ENCODE assay signal across 24 cellular contexts in the genomic region with DNA sequence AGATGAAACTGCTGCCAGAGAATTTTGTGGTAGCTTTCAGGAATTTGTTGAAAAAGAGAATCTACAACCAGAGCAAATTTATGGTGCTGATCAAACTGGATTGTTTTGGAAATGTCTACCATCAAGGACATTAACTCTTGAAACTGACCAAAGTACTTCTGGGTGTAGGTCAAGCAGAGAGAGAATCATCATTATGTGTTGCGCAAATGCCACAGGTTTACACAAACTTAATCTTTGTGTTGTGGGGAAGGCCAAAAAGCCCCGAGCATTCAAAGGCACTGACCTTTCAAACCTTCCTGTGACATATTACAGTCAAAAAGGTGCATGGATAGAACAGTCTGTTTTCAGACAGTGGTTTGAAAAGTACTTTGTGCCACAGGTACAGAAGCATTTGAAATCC. TPM values are rescaled to one million over a fixed set of nuclear protein-coding genes. Genes with fewer than 3 reads are reported as not detected.
DNase-seq lines count a peak whose midpoint lies in the region; FAIRE-seq and TF ChIP-seq lines count a peak whose summit lies in the region.
"Had no signal": no experiment of that assay in that cellular context is flagged by ENCODE, and none has a peak within 500 bp of the region (broad histone marks: within the 10 kb centered on the region; RNA-seq: fewer than 3 reads in every experiment).

No MANE protein-coding gene starts in this region.

- H3K79me1 ChIP-seq in trophoblast cell (ENCODE audit: low read length), result peaks cover 6% of the 10 kb centered on the region

- H4K12ac ChIP-seq in trophoblast cell (ENCODE audit: low read depth, low read length), result no peak overlapping the region

- no peak overlapping the region for H3K4ac ChIP-seq in trophoblast cell (ENCODE audit: low read depth, low read length)

- H3K4me3 ChIP-seq in Caco-2 (ENCODE audit: low read depth, low read length) (no peak overlapping the region), OCI-LY3 (ENCODE audit: low read length) (no peak overlapping the region), keratinocyte (ENCODE audit: control insufficient read depth in 2 of 3, extremely low read depth in 1 of 3, insufficient read depth in 2 of 3, low read depth in 1 of 3, low read length in 3 of 3) (no peak overlapping the region), trophoblast cell (ENCODE audit: low read depth, low read length) (no peak overlapping the region)
- H3K4me3 ChIP-seq: A549, K562 had no signal

- DNase-seq in Caco-2 (no peak), keratinocyte (ENCODE audit: low read depth, low spot score) (no peak), trophoblast cell (no peak)
- no peak for DNase-seq in activated CD4-positive, alpha-beta T cell treated with anti-CD3 and anti-CD28 coated beads for 1 hour
- no peak for DNase-seq in stimulated activated CD4-positive, alpha-beta T cell treated with anti-CD3 and anti-CD28 coated beads, Interleukin-4, amount 100 ng/mL, for 1 hour
- DNase-seq in activated CD4-positive, alpha-beta memory T cell treated with anti-CD3 and anti-CD28 coated beads for 36 hours, result no peak
- DNase-seq: BE2C; CD4-positive, CD25-positive, alpha-beta regulatory T cell; COR-L47; DND-41; NCI-H1105 treated with DMSO at 0.1 percent for 48 hours; NCI-H2081; NCI-H2171; NCI-H345; NCI-H524; NCI-H774; NK-92 treated with Interleukin-12 subunit alpha and Interleukin-12 subunit beta, amount 100 ng/mL, for 24 hours; Peyer's patch; SJCRH30 had no signal

- H3K27me3 ChIP-seq in Caco-2 (replicated peaks; ENCODE audit: control insufficient read depth, insufficient read depth, low read length), result no peaks in the 10 kb centered on the region
- no peaks in the 10 kb centered on the region for H3K27me3 ChIP-seq in OCI-LY3 (ENCODE audit: low read depth, low read length)
- peaks cover 16% of the 10 kb centered on the region for H3K27me3 ChIP-seq in keratinocyte (ENCODE audit: control insufficient read depth, extremely low read depth, insufficient read depth, low read length)
- no peaks in the 10 kb centered on the region for H3K27me3 ChIP-seq in trophoblast cell (ENCODE audit: insufficient read depth, low read length)
- H3K27me3 ChIP-seq: Peyer's patch, SJCRH30 had no signal

- H3K4me1 ChIP-seq in Caco-2 (peaks cover 25% of the 10 kb centered on the region), OCI-LY3 (ENCODE audit: low read length) (peaks cover 25% of the 10 kb centered on the region), keratinocyte (ENCODE audit: control insufficient read depth, extremely low read depth, insufficient read depth, low read length) (peaks cover 12% of the 10 kb centered on the region), trophoblast cell (ENCODE audit: control insufficient read depth in 1 of 2, insufficient read depth in 2 of 2, low read length in 2 of 2) (peaks cover 5 to 9% of the 10 kb centered on the region in 2 experiments)
- H3K4me1 ChIP-seq: BE2C had no signal

- H3K36me3 Mint-ChIP-seq in Caco-2 (ENCODE audit: insufficient read depth, unreplicated experiment), result peaks cover 50% of the 10 kb centered on the region
- peaks cover 15% of the 10 kb centered on the region for H3K36me3 Mint-ChIP-seq in activated CD4-positive, alpha-beta memory T cell treated with anti-CD3 and anti-CD28 coated beads for 36 hours

- H2BK5ac ChIP-seq in trophoblast cell (ENCODE audit: low read depth, low read length, poor library complexity), result no peak overlapping the region

- H3K79me2 ChIP-seq in OCI-LY3 (ENCODE audit: low read length) (peaks cover 11% of the 10 kb centered on the region), keratinocyte (ENCODE audit: control insufficient read depth, insufficient read depth, low read length) (peaks cover 6% of the 10 kb centered on the region), trophoblast cell (ENCODE audit: control insufficient read depth, insufficient read depth, low read length, poor library complexity) (peaks cover 4% of the 10 kb centered on the region)

- POLR2A ChIA-PET in Caco-2 (lab: Charles Lee), result no interaction called here
- POLR2A ChIA-PET in activated CD4-positive, alpha-beta memory T cell treated with anti-CD3 and anti-CD28 coated beads for 36 hours (lab: Charles Lee), result no interaction called here

- TF ChIP-seq CTCF in Caco-2 (IDR thresholded peaks at IDR 0.05; ENCODE audit: insufficient read depth in 1 of 2, low read depth in 1 of 2, low read length in 1 of 2, severe bottlenecking in 1 of 2, unreplicated experiment in 1 of 2), result no peak
- TF ChIP-seq CTCF in OCI-LY3 (IDR thresholded peaks at IDR 0.05; ENCODE audit: low read depth, low read length), result no peak
- TF ChIP-seq CTCF in keratinocyte (optimal IDR thresholded peaks at IDR 0.05 in 1 of 3, IDR thresholded peaks at IDR 0.05 in 1 of 3, conservative IDR thresholded peaks at IDR 0.05 in 1 of 3; ENCODE audit: extremely low read depth in 1 of 3, insufficient read depth in 2 of 3, low read length in 3 of 3), result no peak

- no peak overlapping the region for H2BK120ac ChIP-seq in trophoblast cell (ENCODE audit: insufficient read depth, low read length, poor library complexity)

- H2BK12ac ChIP-seq in trophoblast cell (ENCODE audit: low read length), result no peak overlapping the region

- H2AFZ ChIP-seq in OCI-LY3 (ENCODE audit: low read depth, low read length) (no peak overlapping the region), keratinocyte (ENCODE audit: control insufficient read depth, low read length) (no peak overlapping the region), trophoblast cell (ENCODE audit: insufficient read depth, low read length, poor library complexity) (no peak overlapping the region)

- CTCF ChIA-PET in Caco-2 (lab: Charles Lee), result no interaction called here
- CTCF ChIA-PET in activated CD4-positive, alpha-beta memory T cell treated with anti-CD3 and anti-CD28 coated beads for 36 hours (lab: Charles Lee), result no interaction called here

- peaks cover 31% of the 10 kb centered on the region for H3K4me1 Mint-ChIP-seq in Caco-2 (ENCODE audit: low read depth, unreplicated experiment)
- peaks cover 15% of the 10 kb centered on the region for H3K4me1 Mint-ChIP-seq in activated CD4-positive, alpha-beta memory T cell treated with anti-CD3 and anti-CD28 coated beads for 36 hours (ENCODE audit: low read depth)

- H4K20me1 ChIP-seq in OCI-LY3 (ENCODE audit: insufficient read depth, low read length) (no peaks in the 10 kb centered on the region), keratinocyte (ENCODE audit: control insufficient read depth, extremely low read depth, insufficient read depth, low read length) (no peaks in the 10 kb centered on the region)

- no peak overlapping the region for H3K14ac ChIP-seq in trophoblast cell (ENCODE audit: low read length)

- no peaks in the 10 kb centered on the region for H3K9me1 ChIP-seq in keratinocyte (ENCODE audit: control insufficient read depth, extremely low read depth, insufficient read depth, low read length)

- FAIRE-seq in keratinocyte (lab: Jason Lieb, UNC), result peak; percentile 46
- FAIRE-seq: A549, GM12892, H54, K562 had no signal

- dilution Hi-C loops in keratinocyte (cut with MboI; ENCODE audit: extremely low pct_ligation_motif_present, low sequenced_read_pairs), result no loop called here

- H3K27ac Mint-ChIP-seq in Caco-2 (ENCODE audit: unreplicated experiment), result peak overlapping the region; percentile 96
- no peak overlapping the region for H3K27ac Mint-ChIP-seq in activated CD4-positive, alpha-beta memory T cell treated with anti-CD3 and anti-CD28 coated beads for 36 hours
- H3K27ac Mint-ChIP-seq: CD4-positive, CD25-positive, alpha-beta regulatory T cell had no signal

- no peak overlapping the region for H3K18ac ChIP-seq in trophoblast cell (ENCODE audit: low read length)

- intact Hi-C loops in Caco-2 (cut with micrococcal nuclease; ENCODE audit: unreplicated experiment), result loop anchor here (2.0 to 5.0 kb wide), 2 partner anchors 15 to 56 kb away; a partner anchor contains a TSS
- intact Hi-C loops in activated CD4-positive, alpha-beta memory T cell treated with anti-CD3 and anti-CD28 coated beads for 36 hours (cut with micrococcal nuclease), result loop anchor here (5.0 to 10.0 kb wide), 5 partner anchors 149 to 724 kb away; a partner anchor contains a TSS

- no peaks in the 10 kb centered on the region for H3K27me3 Mint-ChIP-seq in Caco-2 (ENCODE audit: insufficient read depth, unreplicated experiment)
- H3K27me3 Mint-ChIP-seq in activated CD4-positive, alpha-beta memory T cell treated with anti-CD3 and anti-CD28 coated beads for 36 hours, result peaks cover 11% of the 10 kb centered on the region

- H3K4me3 Mint-ChIP-seq in Caco-2 (ENCODE audit: unreplicated experiment), result peak overlapping the region; percentile 98
- H3K4me3 Mint-ChIP-seq in activated CD4-positive, alpha-beta memory T cell treated with anti-CD3 and anti-CD28 coated beads for 36 hours, result no peak overlapping the region

- H3K4me2 ChIP-seq in OCI-LY3 (ENCODE audit: low read length), result peak overlapping the region; percentile 55; the same call in 1 of the 2 replicates
- H3K4me2 ChIP-seq in keratinocyte (ENCODE audit: control insufficient read depth, extremely low read depth, insufficient read depth, low read depth, low read length), result no peak overlapping the region
- no peak overlapping the region for H3K4me2 ChIP-seq in trophoblast cell (ENCODE audit: low read length)

- BruUV-seq in Caco-2 (replicated peaks; lab: Mats Ljungman, UMichigan), result no TSS peak

- H3K9me3 ChIP-seq in Caco-2 (no peaks in the 10 kb centered on the region), OCI-LY3 (ENCODE audit: insufficient read depth, low read length) (peaks cover 30% of the 10 kb centered on the region), keratinocyte (ENCODE audit: control insufficient read depth, low read depth, low read length) (no peaks in the 10 kb centered on the region), trophoblast cell (ENCODE audit: insufficient read depth, low read depth, low read length) (no peaks in the 10 kb centered on the region)
- H3K9me3 ChIP-seq: BE2C, Peyer's patch, SJCRH30 had no signal

- H4K8ac ChIP-seq in trophoblast cell (ENCODE audit: low read depth, low read length), result no peak overlapping the region

- H3K27ac ChIP-seq in OCI-LY3 (ENCODE audit: low read length), result no peak overlapping the region; the same call in 1 of the 2 replicates
- H3K27ac ChIP-seq in keratinocyte (ENCODE audit: control insufficient read depth, insufficient read depth, low read length), result no peak overlapping the region
- peak overlapping the region; percentile 50 for H3K27ac ChIP-seq in trophoblast cell (ENCODE audit: low read depth, low read length)
- H3K27ac ChIP-seq: A549, Peyer's patch, SJCRH30 had no signal

- H3K9ac ChIP-seq in OCI-LY3 (ENCODE audit: low read length) (no peak overlapping the region), keratinocyte (ENCODE audit: control insufficient read depth, extremely low read depth, insufficient read depth, low read length) (no peak overlapping the region), trophoblast cell (ENCODE audit: low read length) (no peak overlapping the region)

- no CpG with 5 or more reads among the region's 2 CpGs for WGBS in trophoblast cell (ENCODE audit: extremely low coverage, insufficient coverage, insufficient read length)

- H4K91ac ChIP-seq in trophoblast cell (ENCODE audit: low read depth, low read length), result no peak overlapping the region

- H3K9me3 Mint-ChIP-seq in Caco-2 (ENCODE audit: unreplicated experiment), result no peaks in the 10 kb centered on the region
- H3K9me3 Mint-ChIP-seq in activated CD4-positive, alpha-beta memory T cell treated with anti-CD3 and anti-CD28 coated beads for 36 hours, result peaks cover 25% of the 10 kb centered on the region

- peaks cover 1% of the 10 kb centered on the region; the same call in 1 of the 2 replicates for H3K36me3 ChIP-seq in Caco-2 (ENCODE audit: control insufficient read depth, insufficient read depth, low read length)
- H3K36me3 ChIP-seq in OCI-LY3 (replicated peaks; ENCODE audit: low read depth, low read length), result peaks cover 50% of the 10 kb centered on the region
- peaks cover 0 to 8% of the 10 kb centered on the region in 2 experiments for H3K36me3 ChIP-seq in keratinocyte (ENCODE audit: control insufficient read depth in 2 of 2, extremely low read depth in 1 of 2, insufficient read depth in 2 of 2, low read length in 2 of 2)
- peaks cover 0 to 2% of the 10 kb centered on the region in 2 experiments for H3K36me3 ChIP-seq in trophoblast cell (ENCODE audit: control insufficient read depth in 1 of 2, insufficient read depth in 2 of 2, low read length in 2 of 2)
- H3K36me3 ChIP-seq: BE2C, Peyer's patch had no signal

- no peak overlapping the region for H2AK5ac ChIP-seq in trophoblast cell (ENCODE audit: low read length)

- no peak overlapping the region for H3K23ac ChIP-seq in trophoblast cell (ENCODE audit: low read length)

RNA-seq across cellular contexts. Expression of a gene that starts 2.1 kb away (rescaled TPM):
- total RNA-seq in Caco-2 (2022), result 25.4 and 26.1 TPM in 2 replicates
- 2.7 to 5.3 TPM (median 4.9 TPM) in 3 replicates for polyA plus RNA-seq in keratinocyte
- 10.3 TPM for polyA plus RNA-seq in keratinocyte (2011; ENCODE audit: low read depth)
- 2.6 and 4.9 TPM in 2 replicates for polyA plus RNA-seq in keratinocyte (2011; cell fraction: cytosol; rRNA removed)
- polyA plus RNA-seq in keratinocyte (2011; cell fraction: nucleus; rRNA removed), result 4.6 and 5.6 TPM in 2 replicates
- polyA plus RNA-seq in keratinocyte (2012; ENCODE audit: low replicate concordance), result 6.4 and 6.5 TPM in 2 replicates
- polyA minus RNA-seq in keratinocyte, result 1.8 to 4.1 TPM (median 2.6 TPM) in 3 replicates
- polyA minus RNA-seq in keratinocyte (2011; cell fraction: cytosol; rRNA and poly(A)+ RNA removed), result 3.5 TPM
- 2.3 and 6.1 TPM in 2 replicates for polyA minus RNA-seq in keratinocyte (2011; cell fraction: nucleus; rRNA and poly(A)+ RNA removed)
- 7.8 and 8.0 TPM in 2 replicates for polyA plus RNA-seq in trophoblast cell (2013)
- 1 to 10 TPM; 1.1 to 1.4 TPM for total RNA-seq in activated CD4-positive, alpha-beta memory T cell treated with anti-CD3 and anti-CD28 coated beads for 36 hours

RNA-seq across cellular contexts. Expression of a gene that starts 56.4 kb away (rescaled TPM):
- 10.3 and 11.0 TPM in 2 replicates for total RNA-seq in Caco-2 (2022)
- 3.6 to 6.0 TPM (median 5.2 TPM) in 3 replicates for polyA plus RNA-seq in keratinocyte
- polyA plus RNA-seq in keratinocyte (2011; ENCODE audit: low read depth), result 3.3 TPM
- polyA plus RNA-seq in keratinocyte (2011; cell fraction: cytosol; rRNA removed), result 3.2 and 4.5 TPM in 2 replicates
- 5.5 and 5.6 TPM in 2 replicates for polyA plus RNA-seq in keratinocyte (2011; cell fraction: nucleus; rRNA removed)
- 2.4 and 3.9 TPM in 2 replicates for polyA plus RNA-seq in keratinocyte (2012; ENCODE audit: low replicate concordance)
- 2.7 to 9.1 TPM (median 6.8 TPM) in 3 replicates for polyA minus RNA-seq in keratinocyte
- 1.9 TPM for polyA minus RNA-seq in keratinocyte (2011; cell fraction: cytosol; rRNA and poly(A)+ RNA removed)
- polyA minus RNA-seq in keratinocyte (2011; cell fraction: nucleus; rRNA and poly(A)+ RNA removed), result 8.0 and 17.1 TPM in 2 replicates
- 9.6 and 9.7 TPM in 2 replicates for polyA plus RNA-seq in trophoblast cell (2013)
- 1 to 10 TPM; 2.3 to 2.6 TPM for total RNA-seq in activated CD4-positive, alpha-beta memory T cell treated with anti-CD3 and anti-CD28 coated beads for 36 hours

Comparison
In these comparisons a context has a peak if more than half of its experiments do, and no peak if none do; other contexts are left out.
1. RNA of a gene that starts 2.1 kb away (total RNA-seq): 25.4 to 26.1 TPM in Caco-2; 1.1 to 1.4 TPM in activated CD4-positive, alpha-beta memory T cell treated with anti-CD3 and anti-CD28 coated beads for 36 hours; every median in the first group is over 10 times any median in the second.